1 cellular context compared by ENCODE assay signal in genomic region chr2:161570424-161571050, GRCh38.
TF ChIP-seq lines count a peak whose summit lies in the region.

No MANE protein-coding gene starts in this region.

TF ChIP-seq in IMR-90, 13 proteins besides CTCF, POLR2A, EP300 and RAD21 (continued from another document):
- no peak for TF ChIP-seq ELK1 (IDR thresholded peaks at IDR 0.05; ENCODE audit: borderline replicate concordance, low read depth, low read length)
- TF ChIP-seq CHD1 (IDR thresholded peaks at IDR 0.05; ENCODE audit: low read depth, low read length): no peak
